In genomic region chr16:13684819-13685218, GRCh38 we compare ENCODE assay signal across 34 cellular contexts.
"Had no signal": no experiment of that assay in that cellular context is flagged by ENCODE, and none has a peak within 500 bp of the region (broad histone marks: within the 10 kb centered on the region; RNA-seq: fewer than 3 reads in every experiment).

No MANE protein-coding gene starts in this region.

- H3K27ac ChIP-seq: adrenal gland, ascending aorta, body of pancreas, brain microvascular endothelial cell, breast epithelium, cardiac muscle cell had no signal

- H3K36me3 ChIP-seq: adrenal gland, ascending aorta, brain microvascular endothelial cell, breast epithelium, cardiac muscle cell had no signal

- H3K4me1 ChIP-seq: adrenal gland, ascending aorta, body of pancreas, breast epithelium had no signal

- FAIRE-seq: astrocyte, bronchial epithelial cell had no signal

- DNase-seq: activated effector memory CD4-positive, alpha-beta T cell treated with anti-CD3 and anti-CD28 coated beads, Interleukin-2, amount 50 U/mL, for 16 hours; activated effector memory CD4-positive, alpha-beta T cell treated with Interleukin-2 at 50 U/mL for 16 hours; activated gamma-delta T cell; activated gamma-delta T cell treated with Interleukin-2 at 50 U/mL for 16 hours; activated naive CD4-positive, alpha-beta T cell; activated naive CD4-positive, alpha-beta T cell treated with anti-CD3 and anti-CD28 coated beads for 36 hours; activated naive CD4-positive, alpha-beta T cell treated with anti-CD3 and anti-CD28 coated beads, Interleukin-2, amount 10 ng/mL, durations not matched to agents 7 days and 5 days; activated naive CD4-positive, alpha-beta T cell treated with anti-CD3 and anti-CD28 coated beads, Interleukin-2, amount 50 U/mL, for 16 hours; activated naive CD4-positive, alpha-beta T cell treated with Interleukin-2 at 50 U/mL for 16 hours; activated naive CD8-positive, alpha-beta T cell treated with anti-CD3 and anti-CD28 coated beads for 36 hours; activated naive CD8-positive, alpha-beta T cell treated with anti-CD3 and anti-CD28 coated beads, Interleukin-2, amount 10 ng/mL, durations not matched to agents 7 days and 5 days; activated naive CD8-positive, alpha-beta T cell treated with anti-CD3 and anti-CD28 coated beads, Interleukin-2, amount 50 U/mL, for 24 hours; activated T-cell treated with anti-CD3 and anti-CD28 coated beads, Interleukin-2, amount 50 U/mL, for 1 hour; activated T-cell treated with anti-CD3 and anti-CD28 coated beads, Interleukin-2, amount 50 U/mL, for 24 hours; activated T-cell treated with anti-CD3 and anti-CD28 coated beads, Interleukin-2, amount 50 U/mL, for 4 hours; activated T-cell treated with anti-CD3 and anti-CD28 coated beads, Interleukin-2, amount 50 U/mL, for 48 hours; activated T-cell treated with anti-CD3 and anti-CD28 coated beads, Interleukin-2, amount 50 U/mL, for 72 hours; adrenal gland; amniotic stem cell; amygdala; anterior cingulate cortex; aorta; body of pancreas; brain microvascular endothelial cell; caudate nucleus; central memory CD4-positive, alpha-beta T cell; cerebellar nuclear complex had no signal

- H3K27me3 ChIP-seq: adrenal gland, ascending aorta, body of pancreas, brain microvascular endothelial cell, cardiac muscle cell had no signal

- H3K4me3 ChIP-seq: adrenal gland, ascending aorta, body of pancreas, breast epithelium, cardiac muscle cell had no signal

- ATAC-seq: activated naive CD4-positive, alpha-beta T cell treated with anti-CD3 and anti-CD28 coated beads, Interleukin-2, amount 50 U/mL, for 72 hours; activated naive CD8-positive, alpha-beta T cell treated with anti-CD3 and anti-CD28 coated beads, Interleukin-2, amount 50 U/mL, for 24 hours; activated T-cell treated with anti-CD3 and anti-CD28 coated beads, Interleukin-2, amount 50 U/mL, for 4 hours; activated T-cell treated with anti-CD3 and anti-CD28 coated beads, Interleukin-2, amount 50 U/mL, for 72 hours; activated T-helper 17 cell treated with anti-CD3 and anti-CD28 coated beads, Interleukin-2, amount 50 U/mL, for 72 hours; body of pancreas had no signal

- H3K9me3 ChIP-seq: adrenal gland, ascending aorta, body of pancreas, breast epithelium had no signal
